In the genomic region with DNA sequence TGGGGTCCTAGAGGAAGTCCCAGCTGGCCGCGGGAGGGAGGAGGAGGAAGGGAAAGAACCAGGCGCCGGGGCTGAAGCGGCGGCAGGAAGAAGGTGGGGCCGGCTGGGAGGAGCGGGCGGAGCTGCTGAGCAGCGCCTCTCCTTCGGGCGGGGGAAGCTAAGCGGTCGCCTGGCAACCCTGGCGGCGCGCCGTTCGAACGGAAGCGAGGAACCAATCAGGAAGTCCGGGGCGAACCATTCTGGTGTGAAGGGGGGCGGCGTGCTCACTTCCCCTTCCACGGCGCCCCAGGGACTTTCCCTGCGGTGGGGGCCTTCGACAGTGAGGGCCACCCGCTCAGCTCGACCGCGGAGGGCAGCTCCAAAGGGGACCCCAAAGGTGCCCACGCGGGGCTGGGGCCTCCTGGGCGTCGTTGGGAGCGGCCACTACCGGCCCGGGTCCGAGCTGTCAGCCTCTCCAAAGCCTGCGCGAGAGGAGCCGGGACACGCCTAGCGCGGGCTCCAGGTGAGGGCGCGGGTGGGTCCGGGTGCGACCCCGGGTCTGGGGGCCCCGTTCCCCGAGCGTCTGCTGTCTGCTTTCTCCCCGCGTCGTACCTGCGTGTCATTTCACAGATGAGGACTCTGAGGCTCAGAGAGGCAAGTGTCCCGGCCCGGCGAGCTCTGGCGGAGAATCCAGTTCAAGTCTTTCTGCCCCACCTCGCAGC, we compare ENCODE assay signal across 8 cellular contexts. TPM values are rescaled to one million over a fixed set of nuclear protein-coding genes. Genes with fewer than 3 reads are reported as not detected.
DNase-seq lines count a peak whose midpoint lies in the region; ATAC-seq and TF ChIP-seq lines count a peak whose summit lies in the region.

A gene (plus strand): TSS at position 266 of the 701 bp plus-strand sequence. CDS start 11,090 bp downstream, outside the sequence.

- no peaks in the 10 kb centered on the region for H3K27me3 Mint-ChIP-seq in Caco-2 (ENCODE audit: insufficient read depth, unreplicated experiment)

- peak; percentile 88 for ATAC-seq in GM21367 (IDR thresholded peaks at IDR 0.05; ENCODE audit: unreplicated experiment)

- H3K27ac Mint-ChIP-seq in Caco-2 (ENCODE audit: unreplicated experiment): peak within 1 kb of the TSS; percentile 36

- POLR2A ChIA-PET in Caco-2 (lab: Charles Lee): interaction anchor here (0.6 kb wide), 2 partner anchors 15 to 432 kb away, joined by 4 read pairs; no protein-coding TSS in a partner anchor
- POLR2A ChIA-PET in activated CD8-positive, alpha-beta memory T cell treated with anti-CD3 and anti-CD28 coated beads for 36 hours (lab: Charles Lee): interaction anchor here (0.7 to 2.1 kb wide), 4 partner anchors 11 to 291 kb away, joined by 3 to 9 read pairs (median 4); no protein-coding TSS in a partner anchor

- intact Hi-C loops in Caco-2 (cut with micrococcal nuclease; ENCODE audit: unreplicated experiment): loop anchor here (1.0 to 5.0 kb wide), 2 partner anchors 8 to 284 kb away; a partner anchor contains a TSS

- H3K4me1 ChIP-seq in Caco-2: peaks cover 16% of the 10 kb centered on the region

- peaks cover 12% of the 10 kb centered on the region for H3K4me1 Mint-ChIP-seq in Caco-2 (ENCODE audit: low read depth, unreplicated experiment)

- H3K4me3 Mint-ChIP-seq in Caco-2 (ENCODE audit: unreplicated experiment): peak within 1 kb of the TSS; percentile 91

- no peaks in the 10 kb centered on the region for H3K36me3 Mint-ChIP-seq in Caco-2 (ENCODE audit: insufficient read depth, unreplicated experiment)

- CTCF ChIA-PET in Caco-2 (lab: Charles Lee): interaction anchor here (0.5 to 1.4 kb wide), 7 partner anchors 11 to 550 kb away, joined by 3 to 10 read pairs (median 3); no protein-coding TSS in a partner anchor
- CTCF ChIA-PET in activated CD8-positive, alpha-beta memory T cell treated with anti-CD3 and anti-CD28 coated beads for 36 hours (lab: Charles Lee): interaction anchor here (0.7 to 2.4 kb wide), 6 partner anchors 8 to 124 kb away, joined by 3 to 15 read pairs (median 6); no protein-coding TSS in a partner anchor

- TF ChIP-seq CTCF in Caco-2 (IDR thresholded peaks at IDR 0.05; ENCODE audit: insufficient read depth in 1 of 2, low read depth in 1 of 2, low read length in 1 of 2, severe bottlenecking in 1 of 2, unreplicated experiment in 1 of 2): no peak

- H3K9me3 Mint-ChIP-seq in Caco-2 (ENCODE audit: unreplicated experiment): no peaks in the 10 kb centered on the region

- no TSS peak for BruUV-seq in Caco-2 (replicated peaks; lab: Mats Ljungman, UMichigan)

- no peaks in the 10 kb centered on the region for H3K27me3 ChIP-seq in Caco-2 (replicated peaks; ENCODE audit: control insufficient read depth, insufficient read depth, low read length)

- H3K4me3 ChIP-seq in Caco-2 (ENCODE audit: low read depth, low read length): peak within 1 kb of the TSS; percentile 71

- peak; percentile 95 to 96 for DNase-seq in Caco-2
- peak; percentile 96 for DNase-seq in HT1080 (ENCODE audit: low read depth)
- DNase-seq in NOMO-1 (lab: John Stamatoyannopoulos, UW; ENCODE audit: unreplicated experiment in 2 of 2): peak; percentile 89 to 90
- peak; percentile 92 for DNase-seq in effector CD8-positive, alpha-beta T cell (lab: John Stamatoyannopoulos, UW)
- DNase-seq in medulla oblongata (ENCODE audit: extremely low spot score): peak; percentile 92
- peak; percentile 88 to 90 (median 90) for DNase-seq in stimulated activated CD4-positive, alpha-beta T cell treated with anti-CD3 and anti-CD28 coated beads, TNF-alpha, amount 100 ng/mL, for 48 hours (ENCODE audit: low read depth in 3 of 3)

- no peaks in the 10 kb centered on the region for H3K36me3 ChIP-seq in Caco-2 (ENCODE audit: control insufficient read depth, insufficient read depth, low read length)

- no peaks in the 10 kb centered on the region for H3K9me3 ChIP-seq in Caco-2

RNA-seq across cellular contexts. Expression of the gene that starts here (rescaled TPM):
- 13.8 and 18.4 TPM in 2 replicates for total RNA-seq in Caco-2 (2022)
- total RNA-seq in HT1080 (2014; rRNA removed; shearing (Covaris generic)): 5.8 and 6.4 TPM in 2 replicates
- 8.4 and 11.5 TPM in 2 replicates for polyA plus RNA-seq in HT1080 (2015; cell fraction: cytosol; rRNA removed)
- 9.1 and 9.4 TPM in 2 replicates for polyA plus RNA-seq in HT1080 (2015; cell fraction: nucleus; rRNA removed)
- total RNA-seq in activated CD8-positive, alpha-beta memory T cell treated with anti-CD3 and anti-CD28 coated beads for 36 hours: 10 to 100 TPM; 13.2 to 14.1 TPM

Comparison
In these comparisons a context has a peak if more than half of its experiments do, and no peak if none do; other contexts are left out.
1. Peak in every context shown above with its lines: DNase-seq, ATAC-seq and H3K4me3 ChIP-seq.